1 cellular context compared by ENCODE assay signal in genomic region chrX:3712870-3713224, GRCh38.
TF ChIP-seq lines count a peak whose summit lies in the region.

No MANE protein-coding gene starts in this region.

TF ChIP-seq in SK-N-SH, 30 proteins besides CTCF, POLR2A, EP300 and RAD21 (continued from another document):
- TF ChIP-seq IRF3 (IDR thresholded peaks at IDR 0.05; ENCODE audit: low read depth, low read length) (no peak), TCF12 (IDR thresholded peaks at IDR 0.05) (no peak), RCOR1 (IDR thresholded peaks at IDR 0.05; ENCODE audit: low read length) (no peak), NFIC (IDR thresholded peaks at IDR 0.05; ENCODE audit: borderline replicate concordance) (no peak)
